ENCODE assay signal across 22 cellular contexts in genomic region chr15:90091156-90091931, GRCh38.
"Had no signal": no experiment of that assay in that cellular context is flagged by ENCODE, and none has a peak within 500 bp of the region (broad histone marks: within the 10 kb centered on the region; RNA-seq: fewer than 3 reads in every experiment).

No MANE protein-coding gene starts in this region.

- H3K4me3 ChIP-seq: cardiac muscle cell, colonic mucosa, gastroesophageal sphincter, heart right ventricle, skin epidermis, stomach, thoracic aorta, upper lobe of right lung had no signal

- H3K4me1 ChIP-seq: colonic mucosa had no signal

- H3K9me3 Mint-ChIP-seq: activated naive CD8-positive, alpha-beta T cell treated with anti-CD3 and anti-CD28 coated beads, Interleukin-2, amount 10 ng/mL, durations not matched to agents 7 days and 5 days; activated T-cell treated with anti-CD3 and anti-CD28 coated beads, Interleukin-2, amount 50 U/mL, for 72 hours; naive thymus-derived CD4-positive, alpha-beta T cell had no signal

- H3K27me3 Mint-ChIP-seq: activated naive CD8-positive, alpha-beta T cell treated with anti-CD3 and anti-CD28 coated beads, Interleukin-2, amount 10 ng/mL, durations not matched to agents 7 days and 5 days; naive thymus-derived CD4-positive, alpha-beta T cell had no signal

- H3K9me3 ChIP-seq: colonic mucosa, gastroesophageal sphincter, heart right ventricle, stomach, thoracic aorta, upper lobe of right lung had no signal

- H3K27me3 ChIP-seq: cardiac muscle cell, colonic mucosa, gastroesophageal sphincter, heart right ventricle, stomach, upper lobe of right lung had no signal

- H3K27ac ChIP-seq: cardiac muscle cell, colonic mucosa, skin epidermis, thoracic aorta, upper lobe of right lung had no signal

- DNase-seq: activated CD4-positive, alpha-beta T cell treated with anti-CD3 and anti-CD28 coated beads, Interleukin-2, amount 50 U/mL, for 1 hour; activated CD8-positive, alpha-beta memory T cell treated with anti-CD3 and anti-CD28 coated beads, Interleukin-2, amount 50 U/mL, for 4 hours; activated gamma-delta T cell; activated naive CD8-positive, alpha-beta T cell treated with anti-CD3 and anti-CD28 coated beads, Interleukin-2, amount 10 ng/mL, durations not matched to agents 7 days and 5 days; activated T-cell treated with anti-CD3 and anti-CD28 coated beads, Interleukin-2, amount 50 U/mL, for 72 hours; amygdala; colonic mucosa; erythroblast; heart right ventricle; kidney glomerular epithelial cell; mesenchymal stem cell; naive thymus-derived CD4-positive, alpha-beta T cell; nucleus accumbens; stimulated activated CD4-positive, alpha-beta T cell treated with anti-CD3 and anti-CD28 coated beads, Interleukin-4, amount 100 ng/mL, for 1 hour; stomach; T-helper 1 cell; T1000; upper lobe of right lung had no signal

- ATAC-seq: activated T-cell treated with anti-CD3 and anti-CD28 coated beads, Interleukin-2, amount 50 U/mL, for 72 hours; gastroesophageal sphincter; naive thymus-derived CD4-positive, alpha-beta T cell; upper lobe of right lung had no signal

- H3K27ac Mint-ChIP-seq: activated naive CD8-positive, alpha-beta T cell treated with anti-CD3 and anti-CD28 coated beads, Interleukin-2, amount 10 ng/mL, durations not matched to agents 7 days and 5 days; activated T-cell treated with anti-CD3 and anti-CD28 coated beads, Interleukin-2, amount 50 U/mL, for 72 hours had no signal

- H3K4me3 Mint-ChIP-seq: activated naive CD8-positive, alpha-beta T cell treated with anti-CD3 and anti-CD28 coated beads, Interleukin-2, amount 10 ng/mL, durations not matched to agents 7 days and 5 days; activated T-cell treated with anti-CD3 and anti-CD28 coated beads, Interleukin-2, amount 50 U/mL, for 72 hours had no signal
